In genomic region chr6:99434702-99435530, GRCh38 we compare ENCODE assay signal across 8 cellular contexts. TPM values are rescaled to one million over a fixed set of nuclear protein-coding genes. Genes with fewer than 3 reads are reported as not detected.
DNase-seq lines count a peak whose midpoint lies in the region; ATAC-seq, FAIRE-seq and TF ChIP-seq lines count a peak whose summit lies in the region.

No MANE protein-coding gene starts in this region.

- TF ChIP-seq RAD21 in GM12878 (IDR thresholded peaks at IDR 0.05; ENCODE audit: insufficient read depth, low read depth, low read length) = no peak

- in situ Hi-C loops in GM12878 (cut with MboI) = no loop called here

- CTCF ChIA-PET in GM12878 (lab: Yijun Ruan, JAX) = interaction anchor here (0.7 to 3.9 kb wide), 20 partner anchors 9 to 313 kb away, joined by 3 to 26 read pairs (median 3); no protein-coding TSS in a partner anchor

- H4K20me1 ChIP-seq in MM.1S (ENCODE audit: insufficient read depth, low read length) = no peaks in the 10 kb centered on the region
- H4K20me1 ChIP-seq in GM12878 (ENCODE audit: control insufficient read depth, insufficient read depth) = no peaks in the 10 kb centered on the region

- no peak for FAIRE-seq in GM12878 (lab: Jason Lieb, UNC)

- no peaks in the 10 kb centered on the region for H3K9me3 ChIP-seq in MM.1S (replicated peaks; ENCODE audit: insufficient read depth, low read length)
- H3K9me3 ChIP-seq in GM12878 (replicated peaks; ENCODE audit: control insufficient read depth, insufficient read depth, low read length) = no peaks in the 10 kb centered on the region

- H3K9ac ChIP-seq in MM.1S (ENCODE audit: low read length) (no peak overlapping the region), GM12878 (ENCODE audit: control insufficient read depth, insufficient read depth, low read length) (no peak overlapping the region)

- ATAC-seq in GM21737 (IDR thresholded peaks at IDR 0.05; ENCODE audit: unreplicated experiment) = peak; percentile 76
- ATAC-seq in GM12878 = peak; percentile 92

- H3K27me3 ChIP-seq in MM.1S (replicated peaks; ENCODE audit: insufficient read depth, low read length) (no peaks in the 10 kb centered on the region), GM12878 (replicated peaks in 1 of 2; ENCODE audit: control insufficient read depth in 2 of 2, insufficient read depth in 2 of 2, low read length in 1 of 2) (no peaks in the 10 kb centered on the region)

- DNase-seq in NCI-H1092 treated with DMSO at 0.1 percent for 48 hours (lab: John Stamatoyannopoulos, UW) (peak; percentile 11), NCI-H1092 (lab: John Stamatoyannopoulos, UW) (no peak), MM.1S (peak; percentile 45), GM12878 (ENCODE audit: low read depth, low spot score) (no peak), kidney tubule cell (ENCODE audit: low spot score) (peak; percentile 33), NCI-H1048 (lab: John Stamatoyannopoulos, UW) (no peak)
- DNase-seq in activated CD4-positive, alpha-beta T cell treated with anti-CD3 and anti-CD28 coated beads for 1 hour = no peak

- POLR2A ChIA-PET in GM12878 (lab: Charles Lee) = interaction anchor here (0.6 kb wide), 1 partner anchor 49 kb away, joined by 3 read pairs; no protein-coding TSS in a partner anchor

- no peaks in the 10 kb centered on the region; the same call in 1 of the 2 replicates for H3K36me3 ChIP-seq in MM.1S (replicated peaks; ENCODE audit: insufficient read depth, low read length)
- H3K36me3 ChIP-seq in GM12878 (ENCODE audit: control insufficient read depth in 2 of 2, insufficient read depth in 2 of 2, low read length in 1 of 2) = peaks cover 0 to 4% of the 10 kb centered on the region in 2 experiments; a peak in 2 of 4 replicates

- H3K9me2 ChIP-seq in MM.1S (replicated peaks; ENCODE audit: insufficient read depth, low read length) = no peaks in the 10 kb centered on the region

- H2AFZ ChIP-seq in MM.1S (ENCODE audit: low read length) = no peak overlapping the region
- peak overlapping the region; percentile 55 for H2AFZ ChIP-seq in GM12878 (ENCODE audit: control insufficient read depth, low read depth, low read length)

- intact Hi-C loops in GM12878 (cut with micrococcal nuclease; ENCODE audit: unreplicated experiment) = no loop called here

- H3K4me2 ChIP-seq in MM.1S (ENCODE audit: low read depth, low read length) = no peak overlapping the region
- no peak overlapping the region for H3K4me2 ChIP-seq in GM12878 (ENCODE audit: control insufficient read depth, insufficient read depth)

- H3K79me2 ChIP-seq in MM.1S (ENCODE audit: low read length) (no peaks in the 10 kb centered on the region), GM12878 (ENCODE audit: control insufficient read depth, insufficient read depth, low read length) (no peaks in the 10 kb centered on the region; the same call in 1 of the 2 replicates)

- SMC1A ChIA-PET in GM12878 (lab: Charles Lee; ENCODE audit: uncharacterized antibody, unreplicated experiment) = interaction anchor here (1.0 to 2.8 kb wide), 10 partner anchors 10 to 312 kb away, joined by 3 to 15 read pairs (median 6); partner anchors contain the start of gene PNISR

- WGBS in GM12878 (ENCODE audit: insufficient coverage, insufficient replicate concordance, low lambda C conversion rate, missing lambda C conversion rate) = 18% methylated on average over 3 of the region's 3 CpGs

- RAD21 ChIA-PET in GM12878 (lab: Charles Lee; ENCODE audit: unreplicated experiment) = interaction anchor here (0.8 to 1.6 kb wide), 3 partner anchors 9 to 105 kb away, joined by 4 read pairs; no protein-coding TSS in a partner anchor

- H3K4me3 ChIP-seq in MM.1S (ENCODE audit: low read length) (no peak overlapping the region), GM12878 (no peak overlapping the region)

- no TSS peak for BruUV-seq in GM12878 (replicated peaks; lab: Mats Ljungman, UMichigan)

- H3F3A ChIP-seq in MM.1S (ENCODE audit: insufficient read depth, low read length) = no peaks in the 10 kb centered on the region

- H3K4me1 ChIP-seq in MM.1S (ENCODE audit: low read length) (no peaks in the 10 kb centered on the region), GM12878 (ENCODE audit: control insufficient read depth, insufficient read depth, low read length) (no peaks in the 10 kb centered on the region)

- no peak for TF ChIP-seq POLR2A in GM12878 (IDR thresholded peaks at IDR 0.05; ENCODE audit: low read depth, low read length)

- TF ChIP-seq CTCF in MM.1S (IDR thresholded peaks at IDR 0.05; ENCODE audit: low read length) (peak; percentile 47), GM12878 (IDR thresholded peaks at IDR 0.05 in 2 of 3, conservative IDR thresholded peaks at IDR 0.05 in 1 of 3; ENCODE audit: control insufficient read depth in 2 of 3, extremely low read depth in 1 of 3, insufficient read depth in 1 of 3, low read depth in 3 of 3, low read length in 3 of 3) (peak in 2 of 3 experiments; percentile 38 to 43; a peak in 4 of 6 replicates)

- H3K27ac ChIP-seq in MM.1S (ENCODE audit: low read length) (no peak overlapping the region), GM12878 (ENCODE audit: control insufficient read depth, insufficient read depth) (no peak overlapping the region)

- TF ChIP-seq EP300 in GM12878 (IDR thresholded peaks at IDR 0.05; ENCODE audit: borderline replicate concordance in 1 of 2, control insufficient read depth in 1 of 2, low read depth in 2 of 2, low read length in 2 of 2) = no peak

TF ChIP-seq in GM12878, 131 proteins besides CTCF, POLR2A, EP300 and RAD21:
- no peak for TF ChIP-seq RAD51 (IDR thresholded peaks at IDR 0.05)
- TF ChIP-seq STAT1 (conservative IDR thresholded peaks at IDR 0.05) = no peak
- TF ChIP-seq SMC3 (IDR thresholded peaks at IDR 0.05; ENCODE audit: borderline replicate concordance, low read length) = peak; percentile 8; the same call in 1 of the 2 replicates
- TF ChIP-seq, protein P1, sequence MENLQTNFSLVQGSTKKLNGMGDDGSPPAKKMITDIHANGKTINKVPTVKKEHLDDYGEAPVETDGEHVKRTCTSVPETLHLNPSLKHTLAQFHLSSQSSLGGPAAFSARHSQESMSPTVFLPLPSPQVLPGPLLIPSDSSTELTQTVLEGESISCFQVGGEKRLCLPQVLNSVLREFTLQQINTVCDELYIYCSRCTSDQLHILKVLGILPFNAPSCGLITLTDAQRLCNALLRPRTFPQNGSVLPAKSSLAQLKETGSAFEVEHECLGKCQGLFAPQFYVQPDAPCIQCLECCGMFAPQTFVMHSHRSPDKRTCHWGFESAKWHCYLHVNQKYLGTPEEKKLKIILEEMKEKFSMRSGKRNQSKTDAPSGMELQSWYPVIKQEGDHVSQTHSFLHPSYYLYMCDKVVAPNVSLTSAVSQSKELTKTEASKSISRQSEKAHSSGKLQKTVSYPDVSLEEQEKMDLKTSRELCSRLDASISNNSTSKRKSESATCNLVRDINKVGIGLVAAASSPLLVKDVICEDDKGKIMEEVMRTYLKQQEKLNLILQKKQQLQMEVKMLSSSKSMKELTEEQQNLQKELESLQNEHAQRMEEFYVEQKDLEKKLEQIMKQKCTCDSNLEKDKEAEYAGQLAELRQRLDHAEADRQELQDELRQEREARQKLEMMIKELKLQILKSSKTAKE (IDR thresholded peaks at IDR 0.05; ENCODE audit: low read depth, poor library complexity, severe bottlenecking) = no peak

RNA-seq across cellular contexts. Expression of gene PNISR, which starts 9.8 kb away (rescaled TPM):
- total RNA-seq in GM12878 (2013; cell fraction: nucleolus; rRNA removed) = 1,195 and 1,218 TPM in 2 replicates
- total RNA-seq in GM12878 (2014; rRNA removed) (104 and 136 TPM in 2 replicates), GM12878 (2014; rRNA removed; fragmentation: Illumina TruSeq; extraction: Trizol) (130 and 137 TPM in 2 replicates), GM12878 (2021) (84.0 and 105 TPM in 2 replicates)
- polyA plus RNA-seq in GM12878 (2011; ENCODE audit: low read depth) = 98.1 TPM
- polyA plus RNA-seq in GM12878 (2011; rRNA removed) (153 and 241 TPM in 2 replicates), GM12878 (2014; fragmentation: Illumina TruSeq; extraction: Trizol) (180 and 254 TPM in 2 replicates), GM12878 (2014; fragmentation: Nextera tagmentation; extraction: Ambion mirVana) (100 to 1,000 TPM in 1 of 2 experiments, 10 to 100 TPM in 1; 94.6 to 103 TPM), GM12878 (2014; rRNA removed) (96.9 and 120 TPM in 2 replicates), GM12878 (2016; fragmentation: Nextera tagmentation; extraction: Ambion mirVana) (10 to 100 TPM; 79.1 to 81.1 TPM)
- polyA plus RNA-seq in GM12878 (2011; cell fraction: cytosol; rRNA removed) = 41.7 and 45.9 TPM in 2 replicates
- 301 and 428 TPM in 2 replicates for polyA plus RNA-seq in GM12878 (2011; cell fraction: nucleus; rRNA removed)
- polyA plus RNA-seq in GM12878 (2012) = 134 and 145 TPM in 2 replicates
- 63.4 and 68.4 TPM in 2 replicates for polyA minus RNA-seq in GM12878 (2011; rRNA and poly(A)+ RNA removed)
- polyA minus RNA-seq in GM12878 (2011; cell fraction: cytosol; rRNA and poly(A)+ RNA removed) = 26.2 and 29.3 TPM in 2 replicates
- 115 and 137 TPM in 2 replicates for polyA minus RNA-seq in GM12878 (2011; cell fraction: nucleus; rRNA and poly(A)+ RNA removed)

RNA-seq across cellular contexts. Expression of gene COQ3, which starts 40.9 kb away (rescaled TPM):
- total RNA-seq in GM12878 (2013; cell fraction: nucleolus; rRNA removed) = 0.88 and 2.7 TPM in 2 replicates
- 9.3 and 10.7 TPM in 2 replicates for total RNA-seq in GM12878 (2014; rRNA removed)
- total RNA-seq in GM12878 (2014; rRNA removed; fragmentation: Illumina TruSeq; extraction: Trizol) = 13.6 and 14.1 TPM in 2 replicates
- 11.4 and 11.9 TPM in 2 replicates for total RNA-seq in GM12878 (2021)
- 3.6 TPM for polyA plus RNA-seq in GM12878 (2011; ENCODE audit: low read depth)
- 16.4 and 22.8 TPM in 2 replicates for polyA plus RNA-seq in GM12878 (2011; rRNA removed)
- polyA plus RNA-seq in GM12878 (2011; cell fraction: cytosol; rRNA removed) = 8.9 and 10.6 TPM in 2 replicates
- polyA plus RNA-seq in GM12878 (2011; cell fraction: nucleus; rRNA removed) = 7.9 and 8.0 TPM in 2 replicates
- polyA plus RNA-seq in GM12878 (2012) = 5.4 and 7.1 TPM in 2 replicates
- polyA plus RNA-seq in GM12878 (2014; fragmentation: Illumina TruSeq; extraction: Trizol) = 15.5 and 19.3 TPM in 2 replicates
- polyA plus RNA-seq in GM12878 (2014; fragmentation: Nextera tagmentation; extraction: Ambion mirVana) = 10 to 100 TPM; 43.3 to 50.6 TPM
- 13.3 and 13.5 TPM in 2 replicates for polyA plus RNA-seq in GM12878 (2014; rRNA removed)
- 10 to 100 TPM; 26.8 to 27.9 TPM for polyA plus RNA-seq in GM12878 (2016; fragmentation: Nextera tagmentation; extraction: Ambion mirVana)
- polyA minus RNA-seq in GM12878 (2011; rRNA and poly(A)+ RNA removed) = 4.2 and 7.0 TPM in 2 replicates
- polyA minus RNA-seq in GM12878 (2011; cell fraction: cytosol; rRNA and poly(A)+ RNA removed) = 2.0 and 4.6 TPM in 2 replicates
- polyA minus RNA-seq in GM12878 (2011; cell fraction: nucleus; rRNA and poly(A)+ RNA removed) = 0.29 and 0.73 TPM in 2 replicates

Comparison
In these comparisons a context has a peak if more than half of its experiments do, and no peak if none do; other contexts are left out.
1. DNase-seq: peak in NCI-H1092 treated with DMSO at 0.1 percent for 48 hours (single experiment), MM.1S (single experiment) and kidney tubule cell (single experiment); none in NCI-H1092 (single experiment), GM12878 (single experiment), NCI-H1048 (single experiment) and activated CD4-positive, alpha-beta T cell treated with anti-CD3 and anti-CD28 coated beads for 1 hour (single experiment).